1 cellular context compared by ENCODE assay signal in the genomic region with DNA sequence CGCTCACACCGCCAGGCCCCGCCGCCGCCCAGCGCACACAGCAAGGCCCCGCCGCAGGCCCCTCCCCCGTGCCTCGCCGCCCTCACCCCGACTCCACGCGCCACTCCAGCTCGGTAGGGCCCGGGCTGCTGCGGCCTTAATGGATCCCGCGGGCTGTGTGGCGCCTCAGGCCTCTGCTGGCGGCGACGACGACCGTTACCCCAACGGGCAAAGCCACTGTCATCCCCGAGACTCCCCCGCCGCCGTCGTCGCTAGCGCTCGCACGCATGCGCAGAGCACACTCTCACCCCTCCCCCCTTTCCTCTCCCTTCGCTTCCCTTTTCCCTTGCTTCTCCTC.
TF ChIP-seq lines count a peak whose summit lies in the region.

A gene with protein sequence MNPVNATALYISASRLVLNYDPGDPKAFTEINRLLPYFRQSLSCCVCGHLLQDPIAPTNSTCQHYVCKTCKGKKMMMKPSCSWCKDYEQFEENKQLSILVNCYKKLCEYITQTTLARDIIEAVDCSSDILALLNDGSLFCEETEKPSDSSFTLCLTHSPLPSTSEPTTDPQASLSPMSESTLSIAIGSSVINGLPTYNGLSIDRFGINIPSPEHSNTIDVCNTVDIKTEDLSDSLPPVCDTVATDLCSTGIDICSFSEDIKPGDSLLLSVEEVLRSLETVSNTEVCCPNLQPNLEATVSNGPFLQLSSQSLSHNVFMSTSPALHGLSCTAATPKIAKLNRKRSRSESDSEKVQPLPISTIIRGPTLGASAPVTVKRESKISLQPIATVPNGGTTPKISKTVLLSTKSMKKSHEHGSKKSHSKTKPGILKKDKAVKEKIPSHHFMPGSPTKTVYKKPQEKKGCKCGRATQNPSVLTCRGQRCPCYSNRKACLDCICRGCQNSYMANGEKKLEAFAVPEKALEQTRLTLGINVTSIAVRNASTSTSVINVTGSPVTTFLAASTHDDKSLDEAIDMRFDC (minus strand): TSS at position 272 of the 337 bp plus-strand sequence. CDS start 1,222 bp downstream, outside the sequence.

TF ChIP-seq in WTC11, 78 proteins besides CTCF, POLR2A, EP300 and RAD21 (continued from another document):
- TF ChIP-seq, protein P1, sequence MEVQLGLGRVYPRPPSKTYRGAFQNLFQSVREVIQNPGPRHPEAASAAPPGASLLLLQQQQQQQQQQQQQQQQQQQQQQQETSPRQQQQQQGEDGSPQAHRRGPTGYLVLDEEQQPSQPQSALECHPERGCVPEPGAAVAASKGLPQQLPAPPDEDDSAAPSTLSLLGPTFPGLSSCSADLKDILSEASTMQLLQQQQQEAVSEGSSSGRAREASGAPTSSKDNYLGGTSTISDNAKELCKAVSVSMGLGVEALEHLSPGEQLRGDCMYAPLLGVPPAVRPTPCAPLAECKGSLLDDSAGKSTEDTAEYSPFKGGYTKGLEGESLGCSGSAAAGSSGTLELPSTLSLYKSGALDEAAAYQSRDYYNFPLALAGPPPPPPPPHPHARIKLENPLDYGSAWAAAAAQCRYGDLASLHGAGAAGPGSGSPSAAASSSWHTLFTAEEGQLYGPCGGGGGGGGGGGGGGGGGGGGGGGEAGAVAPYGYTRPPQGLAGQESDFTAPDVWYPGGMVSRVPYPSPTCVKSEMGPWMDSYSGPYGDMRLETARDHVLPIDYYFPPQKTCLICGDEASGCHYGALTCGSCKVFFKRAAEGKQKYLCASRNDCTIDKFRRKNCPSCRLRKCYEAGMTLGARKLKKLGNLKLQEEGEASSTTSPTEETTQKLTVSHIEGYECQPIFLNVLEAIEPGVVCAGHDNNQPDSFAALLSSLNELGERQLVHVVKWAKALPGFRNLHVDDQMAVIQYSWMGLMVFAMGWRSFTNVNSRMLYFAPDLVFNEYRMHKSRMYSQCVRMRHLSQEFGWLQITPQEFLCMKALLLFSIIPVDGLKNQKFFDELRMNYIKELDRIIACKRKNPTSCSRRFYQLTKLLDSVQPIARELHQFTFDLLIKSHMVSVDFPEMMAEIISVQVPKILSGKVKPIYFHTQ (CRISPR knock-in tag; IDR thresholded peaks at IDR 0.05), result no peak
- TF ChIP-seq, protein P2, sequence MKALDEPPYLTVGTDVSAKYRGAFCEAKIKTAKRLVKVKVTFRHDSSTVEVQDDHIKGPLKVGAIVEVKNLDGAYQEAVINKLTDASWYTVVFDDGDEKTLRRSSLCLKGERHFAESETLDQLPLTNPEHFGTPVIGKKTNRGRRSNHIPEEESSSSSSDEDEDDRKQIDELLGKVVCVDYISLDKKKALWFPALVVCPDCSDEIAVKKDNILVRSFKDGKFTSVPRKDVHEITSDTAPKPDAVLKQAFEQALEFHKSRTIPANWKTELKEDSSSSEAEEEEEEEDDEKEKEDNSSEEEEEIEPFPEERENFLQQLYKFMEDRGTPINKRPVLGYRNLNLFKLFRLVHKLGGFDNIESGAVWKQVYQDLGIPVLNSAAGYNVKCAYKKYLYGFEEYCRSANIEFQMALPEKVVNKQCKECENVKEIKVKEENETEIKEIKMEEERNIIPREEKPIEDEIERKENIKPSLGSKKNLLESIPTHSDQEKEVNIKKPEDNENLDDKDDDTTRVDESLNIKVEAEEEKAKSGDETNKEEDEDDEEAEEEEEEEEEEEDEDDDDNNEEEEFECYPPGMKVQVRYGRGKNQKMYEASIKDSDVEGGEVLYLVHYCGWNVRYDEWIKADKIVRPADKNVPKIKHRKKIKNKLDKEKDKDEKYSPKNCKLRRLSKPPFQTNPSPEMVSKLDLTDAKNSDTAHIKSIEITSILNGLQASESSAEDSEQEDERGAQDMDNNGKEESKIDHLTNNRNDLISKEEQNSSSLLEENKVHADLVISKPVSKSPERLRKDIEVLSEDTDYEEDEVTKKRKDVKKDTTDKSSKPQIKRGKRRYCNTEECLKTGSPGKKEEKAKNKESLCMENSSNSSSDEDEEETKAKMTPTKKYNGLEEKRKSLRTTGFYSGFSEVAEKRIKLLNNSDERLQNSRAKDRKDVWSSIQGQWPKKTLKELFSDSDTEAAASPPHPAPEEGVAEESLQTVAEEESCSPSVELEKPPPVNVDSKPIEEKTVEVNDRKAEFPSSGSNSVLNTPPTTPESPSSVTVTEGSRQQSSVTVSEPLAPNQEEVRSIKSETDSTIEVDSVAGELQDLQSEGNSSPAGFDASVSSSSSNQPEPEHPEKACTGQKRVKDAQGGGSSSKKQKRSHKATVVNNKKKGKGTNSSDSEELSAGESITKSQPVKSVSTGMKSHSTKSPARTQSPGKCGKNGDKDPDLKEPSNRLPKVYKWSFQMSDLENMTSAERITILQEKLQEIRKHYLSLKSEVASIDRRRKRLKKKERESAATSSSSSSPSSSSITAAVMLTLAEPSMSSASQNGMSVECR (CRISPR knock-in tag; IDR thresholded peaks at IDR 0.05; ENCODE audit: borderline replicate concordance), result 0 out of 2 replicates have a peak, but pooled peaks have one; percentile 15
- TF ChIP-seq ZNF138 (CRISPR knock-in tag; conservative IDR thresholded peaks at IDR 0.05) (no peak), NR3C1 (CRISPR knock-in tag; conservative IDR thresholded peaks at IDR 0.05; ENCODE audit: low read depth) (no peak; the same call in 1 of the 2 replicates), FOXJ3 (CRISPR knock-in tag; IDR thresholded peaks at IDR 0.05; ENCODE audit: borderline replicate concordance) (no peak), JUN (CRISPR knock-in tag; IDR thresholded peaks at IDR 0.05) (no peak), ZNF219 (CRISPR knock-in tag; IDR thresholded peaks at IDR 0.05; ENCODE audit: borderline replicate concordance) (no peak)
- TF ChIP-seq, protein P3, sequence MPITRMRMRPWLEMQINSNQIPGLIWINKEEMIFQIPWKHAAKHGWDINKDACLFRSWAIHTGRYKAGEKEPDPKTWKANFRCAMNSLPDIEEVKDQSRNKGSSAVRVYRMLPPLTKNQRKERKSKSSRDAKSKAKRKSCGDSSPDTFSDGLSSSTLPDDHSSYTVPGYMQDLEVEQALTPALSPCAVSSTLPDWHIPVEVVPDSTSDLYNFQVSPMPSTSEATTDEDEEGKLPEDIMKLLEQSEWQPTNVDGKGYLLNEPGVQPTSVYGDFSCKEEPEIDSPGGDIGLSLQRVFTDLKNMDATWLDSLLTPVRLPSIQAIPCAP (CRISPR knock-in tag; IDR thresholded peaks at IDR 0.05), result peak; percentile 22; the same call in 1 of the 2 replicates
- TF ChIP-seq, protein P4, sequence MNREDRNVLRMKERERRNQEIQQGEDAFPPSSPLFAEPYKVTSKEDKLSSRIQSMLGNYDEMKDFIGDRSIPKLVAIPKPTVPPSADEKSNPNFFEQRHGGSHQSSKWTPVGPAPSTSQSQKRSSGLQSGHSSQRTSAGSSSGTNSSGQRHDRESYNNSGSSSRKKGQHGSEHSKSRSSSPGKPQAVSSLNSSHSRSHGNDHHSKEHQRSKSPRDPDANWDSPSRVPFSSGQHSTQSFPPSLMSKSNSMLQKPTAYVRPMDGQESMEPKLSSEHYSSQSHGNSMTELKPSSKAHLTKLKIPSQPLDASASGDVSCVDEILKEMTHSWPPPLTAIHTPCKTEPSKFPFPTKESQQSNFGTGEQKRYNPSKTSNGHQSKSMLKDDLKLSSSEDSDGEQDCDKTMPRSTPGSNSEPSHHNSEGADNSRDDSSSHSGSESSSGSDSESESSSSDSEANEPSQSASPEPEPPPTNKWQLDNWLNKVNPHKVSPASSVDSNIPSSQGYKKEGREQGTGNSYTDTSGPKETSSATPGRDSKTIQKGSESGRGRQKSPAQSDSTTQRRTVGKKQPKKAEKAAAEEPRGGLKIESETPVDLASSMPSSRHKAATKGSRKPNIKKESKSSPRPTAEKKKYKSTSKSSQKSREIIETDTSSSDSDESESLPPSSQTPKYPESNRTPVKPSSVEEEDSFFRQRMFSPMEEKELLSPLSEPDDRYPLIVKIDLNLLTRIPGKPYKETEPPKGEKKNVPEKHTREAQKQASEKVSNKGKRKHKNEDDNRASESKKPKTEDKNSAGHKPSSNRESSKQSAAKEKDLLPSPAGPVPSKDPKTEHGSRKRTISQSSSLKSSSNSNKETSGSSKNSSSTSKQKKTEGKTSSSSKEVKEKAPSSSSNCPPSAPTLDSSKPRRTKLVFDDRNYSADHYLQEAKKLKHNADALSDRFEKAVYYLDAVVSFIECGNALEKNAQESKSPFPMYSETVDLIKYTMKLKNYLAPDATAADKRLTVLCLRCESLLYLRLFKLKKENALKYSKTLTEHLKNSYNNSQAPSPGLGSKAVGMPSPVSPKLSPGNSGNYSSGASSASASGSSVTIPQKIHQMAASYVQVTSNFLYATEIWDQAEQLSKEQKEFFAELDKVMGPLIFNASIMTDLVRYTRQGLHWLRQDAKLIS (CRISPR knock-in tag; IDR thresholded peaks at IDR 0.05; ENCODE audit: borderline replicate concordance), result no peak
